In genomic region chr18:61546598-61546997, GRCh38 we compare ENCODE assay signal across 16 cellular contexts.
DNase-seq lines count a peak whose midpoint lies in the region; ATAC-seq, FAIRE-seq and TF ChIP-seq lines count a peak whose summit lies in the region.
"Had no signal": no experiment of that assay in that cellular context is flagged by ENCODE, and none has a peak within 500 bp of the region (broad histone marks: within the 10 kb centered on the region; RNA-seq: fewer than 3 reads in every experiment).

No MANE protein-coding gene starts in this region.

- peaks cover 10% of the 10 kb centered on the region for H3K4me1 Mint-ChIP-seq in MCF 10A (ENCODE audit: insufficient read depth, unreplicated experiment)
- no peaks in the 10 kb centered on the region for H3K4me1 Mint-ChIP-seq in stimulated activated effector memory CD8-positive, alpha-beta T cell treated with anti-CD3 and anti-CD28 coated beads, Interleukin-12 subunit alpha, Interleukin-12 subunit beta, amount 100 ng/mL, for 72 hours

- no peak overlapping the region for H3K27ac ChIP-seq in breast epithelium
- H3K27ac ChIP-seq: A549, Peyer's patch, upper lobe of left lung had no signal

- intact Hi-C loops in MCF 10A (cut with micrococcal nuclease), result no loop called here
- intact Hi-C loops in breast epithelium (cut with DNase I; ENCODE audit: low total_unique reads), result no loop called here

- H3K9me3 Mint-ChIP-seq in MCF 10A (ENCODE audit: unreplicated experiment), result no peaks in the 10 kb centered on the region
- H3K9me3 Mint-ChIP-seq in stimulated activated effector memory CD8-positive, alpha-beta T cell treated with anti-CD3 and anti-CD28 coated beads, Interleukin-12 subunit alpha, Interleukin-12 subunit beta, amount 100 ng/mL, for 72 hours, result no peaks in the 10 kb centered on the region
- H3K9me3 Mint-ChIP-seq: activated naive CD4-positive, alpha-beta T cell treated with anti-CD3 and anti-CD28 coated beads for 36 hours; nephron had no signal

- H3K27me3 ChIP-seq in breast epithelium, result no peaks in the 10 kb centered on the region
- H3K27me3 ChIP-seq: Peyer's patch, upper lobe of left lung had no signal

- H3K4me3 Mint-ChIP-seq in MCF 10A (ENCODE audit: unreplicated experiment), result no peak overlapping the region
- H3K4me3 Mint-ChIP-seq in stimulated activated effector memory CD8-positive, alpha-beta T cell treated with anti-CD3 and anti-CD28 coated beads, Interleukin-12 subunit alpha, Interleukin-12 subunit beta, amount 100 ng/mL, for 72 hours, result no peak overlapping the region
- H3K4me3 Mint-ChIP-seq: activated naive CD4-positive, alpha-beta T cell treated with anti-CD3 and anti-CD28 coated beads for 36 hours; nephron had no signal

- POLR2A ChIA-PET in MCF 10A (lab: Yijun Ruan, JAX), result no interaction called here

- peak; percentile 83 for DNase-seq in MCF 10A (ENCODE audit: unreplicated experiment)
- DNase-seq in breast epithelium (ENCODE audit: low spot score in 2 of 2), result no peak
- peak; percentile 49 for DNase-seq in fibroblast of the conjunctiva (ENCODE audit: low read depth)
- DNase-seq in urothelium cell line (ENCODE audit: low spot score), result peak; percentile 33
- DNase-seq in stimulated activated effector memory CD8-positive, alpha-beta T cell treated with anti-CD3 and anti-CD28 coated beads, Interleukin-12 subunit alpha, Interleukin-12 subunit beta, amount 100 ng/mL, for 72 hours (ENCODE audit: low spot score in 2 of 2), result no peak
- DNase-seq in HT-29 (ENCODE audit: low spot score), result no peak
- DNase-seq in SW480 (ENCODE audit: low spot score), result no peak
- DNase-seq: activated CD8-positive, alpha-beta memory T cell treated with anti-CD3 and anti-CD28 coated beads for 24 hours; activated naive CD4-positive, alpha-beta T cell treated with anti-CD3 and anti-CD28 coated beads for 36 hours; Peyer's patch; upper lobe of left lung had no signal

- FAIRE-seq in urothelium cell line (lab: Jason Lieb, UNC), result no peak
- FAIRE-seq: A549, colon had no signal

- H3K36me3 Mint-ChIP-seq in MCF 10A (ENCODE audit: insufficient read depth, unreplicated experiment), result peaks cover 6% of the 10 kb centered on the region
- no peaks in the 10 kb centered on the region for H3K36me3 Mint-ChIP-seq in stimulated activated effector memory CD8-positive, alpha-beta T cell treated with anti-CD3 and anti-CD28 coated beads, Interleukin-12 subunit alpha, Interleukin-12 subunit beta, amount 100 ng/mL, for 72 hours

- BruUV-seq in MCF 10A (replicated peaks; lab: Mats Ljungman, UMichigan), result no TSS peak

- TF ChIP-seq CTCF in MCF 10A (IDR thresholded peaks at IDR 0.05; ENCODE audit: unreplicated experiment), result no peak
- TF ChIP-seq CTCF in breast epithelium (IDR thresholded peaks at IDR 0.05), result no peak

- no peaks in the 10 kb centered on the region for H3K27me3 Mint-ChIP-seq in MCF 10A (ENCODE audit: insufficient read depth, unreplicated experiment)

- peak; percentile 78 for ATAC-seq in SK-N-SH treated with all-trans-retinoic acid at 6 μM for 48 hours
- no peak for ATAC-seq in stimulated activated effector memory CD8-positive, alpha-beta T cell treated with anti-CD3 and anti-CD28 coated beads, Interleukin-12 subunit alpha, Interleukin-12 subunit beta, amount 100 ng/mL, for 72 hours
- ATAC-seq: A549 had no signal

- TF ChIP-seq POLR2A in breast epithelium (IDR thresholded peaks at IDR 0.05), result no peak

- H3K27ac Mint-ChIP-seq in MCF 10A (ENCODE audit: low read depth, unreplicated experiment), result no peak overlapping the region
- no peak overlapping the region for H3K27ac Mint-ChIP-seq in stimulated activated effector memory CD8-positive, alpha-beta T cell treated with anti-CD3 and anti-CD28 coated beads, Interleukin-12 subunit alpha, Interleukin-12 subunit beta, amount 100 ng/mL, for 72 hours
- H3K27ac Mint-ChIP-seq: activated naive CD4-positive, alpha-beta T cell treated with anti-CD3 and anti-CD28 coated beads for 36 hours had no signal

- no peak overlapping the region for H3K4me3 ChIP-seq in breast epithelium
- H3K4me3 ChIP-seq: A549, Peyer's patch, smooth muscle cell, upper lobe of left lung had no signal

- H3K36me3 ChIP-seq in breast epithelium, result no peaks in the 10 kb centered on the region
- H3K36me3 ChIP-seq: Peyer's patch, upper lobe of left lung had no signal

- H3K4me1 ChIP-seq in breast epithelium, result no peaks in the 10 kb centered on the region
- H3K4me1 ChIP-seq: A549, Peyer's patch had no signal

- H3K9me3 ChIP-seq in breast epithelium, result no peaks in the 10 kb centered on the region
- H3K9me3 ChIP-seq: A549, Peyer's patch, upper lobe of left lung had no signal

- CTCF ChIA-PET in MCF 10A (lab: Yijun Ruan, JAX), result interaction anchor here (0.8 to 1.4 kb wide), 2 partner anchors 44 to 347 kb away, joined by 4 read pairs; no protein-coding TSS in a partner anchor

TF ChIP-seq in SK-N-SH treated with all-trans-retinoic acid at 6 μM for 48 hours, 23 proteins besides CTCF, POLR2A, EP300 and RAD21:
- TF ChIP-seq ZNF70 (CRISPR knock-in tag; IDR thresholded peaks at IDR 0.05) (no peak), ZC3H10 (CRISPR knock-in tag; IDR thresholded peaks at IDR 0.05) (peak; percentile 43; the same call in 1 of the 2 replicates)

Comparison
In these comparisons a context has a peak if more than half of its experiments do, and no peak if none do; other contexts are left out.
1. DNase-seq: peak in MCF 10A (single experiment), fibroblast of the conjunctiva (single experiment) and urothelium cell line (single experiment); none in breast epithelium (0 of 2), stimulated activated effector memory CD8-positive, alpha-beta T cell treated with anti-CD3 and anti-CD28 coated beads, Interleukin-12 subunit alpha, Interleukin-12 subunit beta, amount 100 ng/mL, for 72 hours (0 of 2), HT-29 (single experiment) and SW480 (single experiment).